Comparison of ENCODE assay signal across 11 cellular contexts in genomic region chr18:23716516-23716915, GRCh38. TPM values are rescaled to one million over a fixed set of nuclear protein-coding genes. Genes with fewer than 3 reads are reported as not detected.
DNase-seq lines count a peak whose midpoint lies in the region; ATAC-seq, FAIRE-seq and TF ChIP-seq lines count a peak whose summit lies in the region.
"Had no signal": no experiment of that assay in that cellular context is flagged by ENCODE, and none has a peak within 500 bp of the region (broad histone marks: within the 10 kb centered on the region; RNA-seq: fewer than 3 reads in every experiment).

No MANE protein-coding gene starts in this region.

- no peaks in the 10 kb centered on the region for H4K20me1 ChIP-seq in GM12878 (ENCODE audit: control insufficient read depth, insufficient read depth)

- H3K9me3 ChIP-seq in A549 (peaks cover 14% of the 10 kb centered on the region; the same call in 2 of the 3 replicates), GM12878 (replicated peaks; ENCODE audit: control insufficient read depth, insufficient read depth, low read length) (no peaks in the 10 kb centered on the region), body of pancreas (no peaks in the 10 kb centered on the region)

- no peak overlapping the region for H3K4me3 ChIP-seq in A549
- H3K4me3 ChIP-seq in GM12878 = no peak overlapping the region
- H3K4me3 ChIP-seq in body of pancreas = no peak overlapping the region

- H3K79me2 ChIP-seq in GM12878 (ENCODE audit: control insufficient read depth, insufficient read depth, low read length) = no peaks in the 10 kb centered on the region

- no peak for TF ChIP-seq EP300 in A549 (IDR thresholded peaks at IDR 0.05)
- TF ChIP-seq EP300 in GM12878 (IDR thresholded peaks at IDR 0.05; ENCODE audit: borderline replicate concordance in 1 of 2, control insufficient read depth in 1 of 2, low read depth in 2 of 2, low read length in 2 of 2) = no peak

- no peak overlapping the region for H2AFZ ChIP-seq in GM12878 (ENCODE audit: control insufficient read depth, low read depth, low read length)

- TF ChIP-seq POLR2A in A549 (IDR thresholded peaks at IDR 0.05; ENCODE audit: low read length) (no peak), GM12878 (IDR thresholded peaks at IDR 0.05; ENCODE audit: low read depth, low read length) (no peak), body of pancreas (IDR thresholded peaks at IDR 0.05) (no peak)

- TF ChIP-seq CTCF in A549 (IDR thresholded peaks at IDR 0.05) (no peak), GM12878 (IDR thresholded peaks at IDR 0.05 in 2 of 3, conservative IDR thresholded peaks at IDR 0.05 in 1 of 3; ENCODE audit: control insufficient read depth in 2 of 3, extremely low read depth in 1 of 3, insufficient read depth in 1 of 3, low read depth in 3 of 3, low read length in 3 of 3) (no peak), body of pancreas (IDR thresholded peaks at IDR 0.05) (no peak)

- TF ChIP-seq RAD21 in A549 (conservative IDR thresholded peaks at IDR 0.05 in 1 of 2, IDR thresholded peaks at IDR 0.05 in 1 of 2) (no peak), GM12878 (IDR thresholded peaks at IDR 0.05; ENCODE audit: insufficient read depth, low read depth, low read length) (no peak)

- peaks cover 66% of the 10 kb centered on the region for H3K4me1 ChIP-seq in A549
- H3K4me1 ChIP-seq in GM12878 (ENCODE audit: control insufficient read depth, insufficient read depth, low read length) = no peaks in the 10 kb centered on the region
- no peaks in the 10 kb centered on the region for H3K4me1 ChIP-seq in body of pancreas

- in situ Hi-C loops in GM12878 (cut with MboI) = no loop called here

- SMC1A ChIA-PET in GM12878 (lab: Charles Lee; ENCODE audit: uncharacterized antibody, unreplicated experiment) = no interaction called here

- H3K36me3 ChIP-seq in GM12878 (ENCODE audit: control insufficient read depth in 2 of 2, insufficient read depth in 2 of 2, low read length in 1 of 2) = no peaks in the 10 kb centered on the region
- no peaks in the 10 kb centered on the region for H3K36me3 ChIP-seq in body of pancreas (replicated peaks in 1 of 2; ENCODE audit: insufficient read depth in 1 of 2, low read depth in 2 of 2)

- POLR2A ChIA-PET in A549 (lab: Yijun Ruan, JAX) (no interaction called here), GM12878 (lab: Charles Lee) (no interaction called here)

- DNase-seq in A549 (ENCODE audit: low read depth in 1 of 2, low spot score in 1 of 2) = no peak
- peak; percentile 37 for DNase-seq in HK-2 (ENCODE audit: unreplicated experiment)
- DNase-seq in GM12878 (ENCODE audit: low read depth, low spot score) = no peak
- peak; percentile 35 for DNase-seq in iPS DF 19.7 (ENCODE audit: low read depth, low spot score)
- no peak for DNase-seq in D341Med (ENCODE audit: low spot score)
- no peak for DNase-seq in body of pancreas
- no peak for DNase-seq in central memory CD4-positive, alpha-beta T cell
- DNase-seq: 8988T; effector CD4-positive, alpha-beta T cell; MV-4-11 had no signal

- 69% methylated on average over 3 of the region's 3 CpGs for WGBS in A549 (ENCODE audit: missing lambda C conversion rate)
- 35% methylated on average over 3 of the region's 3 CpGs for WGBS in GM12878 (ENCODE audit: insufficient coverage, insufficient replicate concordance, low lambda C conversion rate, missing lambda C conversion rate)
- 82% methylated on average over 3 of the region's 3 CpGs for WGBS in body of pancreas, 2 donors

- BruUV-seq in GM12878 (replicated peaks; lab: Mats Ljungman, UMichigan) = no TSS peak

- no peak for FAIRE-seq in A549 (lab: Jason Lieb, UNC)
- FAIRE-seq in GM12878 (lab: Jason Lieb, UNC) = no peak

- H3K27me3 ChIP-seq in GM12878 (replicated peaks in 1 of 2; ENCODE audit: control insufficient read depth in 2 of 2, insufficient read depth in 2 of 2, low read length in 1 of 2) (no peaks in the 10 kb centered on the region; a peak in 1 of 4 replicates), body of pancreas (no peaks in the 10 kb centered on the region)

- intact Hi-C loops in GM12878 (cut with micrococcal nuclease; ENCODE audit: unreplicated experiment) = loop anchor here (10.0 kb wide), 1 partner anchor 198 kb away; no protein-coding TSS in a partner anchor
- intact Hi-C loops in body of pancreas (cut with DNase I) = no loop called here

- RAD21 ChIA-PET in GM12878 (lab: Charles Lee; ENCODE audit: unreplicated experiment) = no interaction called here

- ATAC-seq in A549 (no peak), GM12878 (peak; percentile 42; the same call in 2 of the 3 replicates), HG02973 (IDR thresholded peaks at IDR 0.05; ENCODE audit: unreplicated experiment) (no peak), body of pancreas (no peak)

- no peak overlapping the region for H3K9ac ChIP-seq in GM12878 (ENCODE audit: control insufficient read depth, insufficient read depth, low read length)

- CTCF ChIA-PET in A549 (lab: Yijun Ruan, JAX) (interaction anchor here (2.0 kb wide), 1 partner anchor 13 kb away, joined by 8 read pairs; no protein-coding TSS in a partner anchor), GM12878 (lab: Yijun Ruan, JAX) (no interaction called here)

- H3K4me2 ChIP-seq in A549 (no peak overlapping the region), GM12878 (ENCODE audit: control insufficient read depth, insufficient read depth) (no peak overlapping the region)

- H3K27ac ChIP-seq in A549 (peak overlapping the region; percentile 62 to 73; a peak in 5 of 6 replicates), GM12878 (ENCODE audit: control insufficient read depth, insufficient read depth) (no peak overlapping the region), body of pancreas (no peak overlapping the region)

TF ChIP-seq in A549, 52 proteins besides CTCF, POLR2A, EP300 and RAD21 (continues in another document):
- TF ChIP-seq FOSB (CRISPR knock-in tag; IDR thresholded peaks at IDR 0.05) = no peak

TF ChIP-seq in GM12878, 131 proteins besides CTCF, POLR2A, EP300 and RAD21:
- TF ChIP-seq ATF7 (IDR thresholded peaks at IDR 0.05; ENCODE audit: low read depth) (no peak), MXI1 (IDR thresholded peaks at IDR 0.05; ENCODE audit: low read depth, low read length) (no peak), POU2F2 (IDR thresholded peaks at IDR 0.05; ENCODE audit: borderline replicate concordance, low read depth, low read length) (peak; percentile 91; the same call in 2 of the 3 replicates)
TF ChIP-seq in GM12878: peak in this region for 1.

RNA-seq across cellular contexts. Expression of gene LAMA3, which starts 27.3 kb away (rescaled TPM):
- polyA plus RNA-seq in A549 (2011; rRNA removed) = 31.0 and 40.1 TPM in 2 replicates
- polyA plus RNA-seq in A549 (2012; cell fraction: cytosol; rRNA removed) = 9.6 and 11.6 TPM in 2 replicates
- polyA plus RNA-seq in A549 (2012; cell fraction: nucleus; rRNA removed) = 26.8 and 38.7 TPM in 2 replicates
- 18.2 to 24.1 TPM (median 19.4 TPM) in 3 replicates for polyA plus RNA-seq in A549 (2017; fragmentation: RNase III; extraction: RNeasy Plus Mini Kit Qiagen cat#74134 plus additional on column Dnase treatment)
- polyA minus RNA-seq in A549 (2011; rRNA and poly(A)+ RNA removed) = 41.6 and 42.2 TPM in 2 replicates
- 0.17 and 0.71 TPM in 2 replicates for total RNA-seq in GM12878 (2013; cell fraction: nucleolus; rRNA removed)
- total RNA-seq in GM12878 (2014; rRNA removed) = 2.0 and 2.9 TPM in 2 replicates
- 5.4 and 6.5 TPM in 2 replicates for total RNA-seq in GM12878 (2014; rRNA removed; fragmentation: Illumina TruSeq; extraction: Trizol)
- total RNA-seq in GM12878 (2021) = 4.5 and 5.7 TPM in 2 replicates
- 0.12 TPM for polyA plus RNA-seq in GM12878 (2011; ENCODE audit: low read depth)
- 0.37 and 0.50 TPM in 2 replicates for polyA plus RNA-seq in GM12878 (2011; rRNA removed)
- 0.15 and 0.16 TPM in 2 replicates for polyA plus RNA-seq in GM12878 (2011; cell fraction: cytosol; rRNA removed)
- 0.48 and 0.58 TPM in 2 replicates for polyA plus RNA-seq in GM12878 (2011; cell fraction: nucleus; rRNA removed)
- polyA plus RNA-seq in GM12878 (2012) = 0.15 and 0.51 TPM in 2 replicates
- 5.8 and 11.7 TPM in 2 replicates for polyA plus RNA-seq in GM12878 (2014; fragmentation: Illumina TruSeq; extraction: Trizol)
- 1 to 10 TPM; 4.4 to 5.1 TPM for polyA plus RNA-seq in GM12878 (2014; fragmentation: Nextera tagmentation; extraction: Ambion mirVana)
- 2.2 and 3.3 TPM in 2 replicates for polyA plus RNA-seq in GM12878 (2014; rRNA removed)
- 1 to 10 TPM; 6.2 to 6.3 TPM for polyA plus RNA-seq in GM12878 (2016; fragmentation: Nextera tagmentation; extraction: Ambion mirVana)
- polyA minus RNA-seq in GM12878 (2011; rRNA and poly(A)+ RNA removed) = 0.29 and 0.31 TPM in 2 replicates
- polyA minus RNA-seq in GM12878 (2011; cell fraction: cytosol; rRNA and poly(A)+ RNA removed) = 0.27 and 0.31 TPM in 2 replicates
- 0.36 and 0.38 TPM in 2 replicates for polyA minus RNA-seq in GM12878 (2011; cell fraction: nucleus; rRNA and poly(A)+ RNA removed)
- 10 to 100 TPM in 1 of 2 donors, 1 to 10 TPM in 1; 9.3 to 21.1 TPM for total RNA-seq in body of pancreas

RNA-seq across cellular contexts. Expression of gene ANKRD29, which starts 53.8 kb away (rescaled TPM):
- 25.2 and 25.4 TPM in 2 replicates for polyA plus RNA-seq in A549 (2011; rRNA removed)
- polyA plus RNA-seq in A549 (2012; cell fraction: cytosol; rRNA removed) = 10.5 and 12.3 TPM in 2 replicates
- 13.5 and 15.5 TPM in 2 replicates for polyA plus RNA-seq in A549 (2012; cell fraction: nucleus; rRNA removed)
- polyA plus RNA-seq in A549 (2017; fragmentation: RNase III; extraction: RNeasy Plus Mini Kit Qiagen cat#74134 plus additional on column Dnase treatment) = 12.4 to 17.4 TPM (median 17.2 TPM) in 3 replicates
- polyA minus RNA-seq in A549 (2011; rRNA and poly(A)+ RNA removed) = 13.2 and 17.2 TPM in 2 replicates
- 1.8 and 2.9 TPM in 2 replicates for total RNA-seq in GM12878 (2013; cell fraction: nucleolus; rRNA removed)
- total RNA-seq in GM12878 (2014; rRNA removed) = 0.98 and 1.3 TPM in 2 replicates
- total RNA-seq in GM12878 (2014; rRNA removed; fragmentation: Illumina TruSeq; extraction: Trizol) = 1.6 TPM in 2 replicates
- 1.4 and 1.7 TPM in 2 replicates for total RNA-seq in GM12878 (2021)
- 0.18 TPM for polyA plus RNA-seq in GM12878 (2011; ENCODE audit: low read depth)
- polyA plus RNA-seq in GM12878 (2011; rRNA removed) = 9.2 and 15.1 TPM in 2 replicates
- polyA plus RNA-seq in GM12878 (2011; cell fraction: cytosol; rRNA removed) = 4.4 and 6.0 TPM in 2 replicates
- 4.7 and 5.0 TPM in 2 replicates for polyA plus RNA-seq in GM12878 (2011; cell fraction: nucleus; rRNA removed)
- polyA plus RNA-seq in GM12878 (2012) = 0.32 and 0.37 TPM in 2 replicates
- polyA plus RNA-seq in GM12878 (2014; fragmentation: Illumina TruSeq; extraction: Trizol) = 2.4 and 3.5 TPM in 2 replicates
- polyA plus RNA-seq in GM12878 (2014; fragmentation: Nextera tagmentation; extraction: Ambion mirVana) = under 1 TPM; 0.53 to 0.62 TPM
- 1.2 and 2.5 TPM in 2 replicates for polyA plus RNA-seq in GM12878 (2014; rRNA removed)
- polyA plus RNA-seq in GM12878 (2016; fragmentation: Nextera tagmentation; extraction: Ambion mirVana) = 1 to 10 TPM; 1.6 TPM
- polyA minus RNA-seq in GM12878 (2011; rRNA and poly(A)+ RNA removed) = 3.4 and 4.3 TPM in 2 replicates
- 3.2 and 4.4 TPM in 2 replicates for polyA minus RNA-seq in GM12878 (2011; cell fraction: cytosol; rRNA and poly(A)+ RNA removed)
- polyA minus RNA-seq in GM12878 (2011; cell fraction: nucleus; rRNA and poly(A)+ RNA removed) = 3.1 and 6.1 TPM in 2 replicates
- total RNA-seq in body of pancreas = 1 to 10 TPM in 1 of 2 donors, under 1 TPM in 1; 0.52 to 3.3 TPM

Comparison
In these comparisons a context has a peak if more than half of its experiments do, and no peak if none do; other contexts are left out.
1. DNase-seq: peak in HK-2 (single experiment) and iPS DF 19.7 (single experiment); none in A549 (0 of 2), GM12878 (single experiment), D341Med (single experiment), body of pancreas (0 of 4) and central memory CD4-positive, alpha-beta T cell (single experiment).
2. H3K27ac ChIP-seq: peak in A549 (2 of 2); none in GM12878 (single experiment) and body of pancreas (0 of 4).